21 cellular contexts compared by ENCODE assay signal in the genomic region with DNA sequence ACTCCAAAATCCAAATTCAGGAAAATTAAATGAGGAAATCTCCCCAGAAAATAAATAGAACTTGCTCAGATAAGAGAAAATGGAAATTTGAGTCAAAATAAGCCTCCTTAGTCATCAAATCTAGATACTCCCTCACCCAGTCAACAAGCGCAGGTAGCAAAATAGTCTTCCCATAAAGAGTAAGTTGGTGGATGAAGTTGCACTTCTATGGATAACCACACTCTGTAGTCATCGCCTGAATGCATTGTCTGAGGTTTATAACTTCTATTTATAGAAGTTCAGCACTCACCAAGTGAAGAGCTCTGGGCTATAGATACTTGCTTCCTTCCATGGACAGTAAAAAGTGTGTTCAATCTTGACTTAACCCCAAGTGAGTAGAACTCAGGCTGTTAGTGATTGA.
"Had no signal": no experiment of that assay in that cellular context is flagged by ENCODE, and none has a peak within 500 bp of the region (broad histone marks: within the 10 kb centered on the region; RNA-seq: fewer than 3 reads in every experiment).

No MANE protein-coding gene starts in this region.

- H3K27ac Mint-ChIP-seq: activated CD8-positive, alpha-beta memory T cell treated with anti-CD3 and anti-CD28 coated beads, Interleukin-2, amount 10 ng/mL, durations not matched to agents 7 days and 5 days; activated naive CD4-positive, alpha-beta T cell treated with anti-CD3 and anti-CD28 coated beads for 36 hours; activated T-helper 2 cell treated with anti-CD3 and anti-CD28 coated beads, Interferon-gamma antibody, Interleukin-2, Interleukin-4, amounts not matched to agents 10 μg/mL and 5 μg/mL and 100 μg/mL, durations not matched to agents 14 hours and 24 hours and 36 hours; naive thymus-derived CD4-positive, alpha-beta T cell; T-helper 2 cell treated with Interferon-gamma antibody and Interleukin-4, amounts not matched to agents 5 μg/mL and 100 μg/mL, for 36 hours had no signal

- H3K27me3 ChIP-seq: gastroesophageal sphincter, ovary, right lobe of liver, spleen, stomach had no signal

- H3K4me3 ChIP-seq: gastroesophageal sphincter, lower lobe of right lung, ovary, right lobe of liver, spleen, stomach, thoracic aorta had no signal

- H3K4me1 Mint-ChIP-seq: activated CD8-positive, alpha-beta memory T cell treated with anti-CD3 and anti-CD28 coated beads, Interleukin-2, amount 10 ng/mL, durations not matched to agents 7 days and 5 days; central memory CD8-positive, alpha-beta T cell; naive thymus-derived CD4-positive, alpha-beta T cell had no signal

- H3K27me3 Mint-ChIP-seq: activated CD8-positive, alpha-beta memory T cell treated with anti-CD3 and anti-CD28 coated beads, Interleukin-2, amount 10 ng/mL, durations not matched to agents 7 days and 5 days; central memory CD8-positive, alpha-beta T cell; naive thymus-derived CD4-positive, alpha-beta T cell had no signal

- H3K27ac ChIP-seq: gastroesophageal sphincter, lower lobe of right lung, ovary, right lobe of liver, spleen, stomach, thoracic aorta had no signal

- H3K4me3 Mint-ChIP-seq: activated CD8-positive, alpha-beta memory T cell treated with anti-CD3 and anti-CD28 coated beads, Interleukin-2, amount 10 ng/mL, durations not matched to agents 7 days and 5 days; activated naive CD4-positive, alpha-beta T cell treated with anti-CD3 and anti-CD28 coated beads for 36 hours; central memory CD8-positive, alpha-beta T cell; naive thymus-derived CD4-positive, alpha-beta T cell; T-helper 2 cell treated with Interferon-gamma antibody and Interleukin-4, amounts not matched to agents 5 μg/mL and 100 μg/mL, for 36 hours had no signal

- H3K4me1 ChIP-seq: gastroesophageal sphincter, lower lobe of right lung, right lobe of liver, spleen, stomach had no signal

- H3K9me3 ChIP-seq: gastroesophageal sphincter, lower lobe of right lung, ovary, right lobe of liver, thoracic aorta had no signal

- DNase-seq: activated CD4-positive, alpha-beta T cell treated with anti-CD3 and anti-CD28 coated beads, Interleukin-2, amount 50 U/mL, for 4 hours; activated CD4-positive, CD25-positive, alpha-beta regulatory T cell treated with anti-CD3 and anti-CD28 coated beads, Interleukin-2, amount 50 U/mL, for 72 hours; activated CD8-positive, alpha-beta memory T cell treated with anti-CD3 and anti-CD28 coated beads, Interleukin-2, amount 10 ng/mL, durations not matched to agents 7 days and 5 days; activated naive CD4-positive, alpha-beta T cell treated with anti-CD3 and anti-CD28 coated beads for 36 hours; activated T-cell treated with anti-CD3 and anti-CD28 coated beads, Interleukin-2, amount 50 U/mL, for 1 hour; cortex of kidney; effector CD8-positive, alpha-beta T cell; left colon; lower lobe of right lung; naive thymus-derived CD4-positive, alpha-beta T cell; ovary; right lobe of liver; spleen; stimulated activated CD4-positive, alpha-beta T cell treated with anti-CD3 and anti-CD28 coated beads, Interleukin-1b, Interleukin-23, amount 100 ng/mL, for 48 hours; stomach had no signal

- FAIRE-seq: islet of Langerhans had no signal

- ATAC-seq: activated CD8-positive, alpha-beta memory T cell treated with anti-CD3 and anti-CD28 coated beads, Interleukin-2, amount 10 ng/mL, durations not matched to agents 7 days and 5 days; gastroesophageal sphincter; left colon; lower lobe of right lung; naive thymus-derived CD4-positive, alpha-beta T cell; right lobe of liver had no signal

- H3K36me3 Mint-ChIP-seq: activated CD8-positive, alpha-beta memory T cell treated with anti-CD3 and anti-CD28 coated beads, Interleukin-2, amount 10 ng/mL, durations not matched to agents 7 days and 5 days; naive thymus-derived CD4-positive, alpha-beta T cell had no signal

- H3K36me3 ChIP-seq: gastroesophageal sphincter, lower lobe of right lung, ovary, right lobe of liver, spleen, stomach, thoracic aorta had no signal
